Comparison of ENCODE assay signal across 26 cellular contexts in genomic region chr5:96110289-96110688, GRCh38.
"Had no signal": no experiment of that assay in that cellular context is flagged by ENCODE, and none has a peak within 500 bp of the region (broad histone marks: within the 10 kb centered on the region; RNA-seq: fewer than 3 reads in every experiment).

No MANE protein-coding gene starts in this region.

- H3K36me3 Mint-ChIP-seq: activated naive CD4-positive, alpha-beta T cell treated with anti-CD3 and anti-CD28 coated beads, Interleukin-2, amount 50 U/mL, for 24 hours; brain; mesothelial cell of epicardium had no signal

- H3K4me1 ChIP-seq: right atrium auricular region had no signal

- H3K9me3 Mint-ChIP-seq: activated B cell treated with CpG ODN at 0.5 μM for 24 hours; activated naive CD4-positive, alpha-beta T cell treated with anti-CD3 and anti-CD28 coated beads, Interleukin-2, amount 50 U/mL, for 24 hours; dendritic cell treated with granulocyte-macrophage colony-stimulating factor and Interleukin-4, amounts not matched to agents 40 ng/mL and 50 ng/mL, for 4 days had no signal

- H3K4me3 ChIP-seq: pancreas, psoas muscle, right atrium auricular region, thyroid gland had no signal

- H3K36me3 ChIP-seq: pancreas, right atrium auricular region, thyroid gland had no signal

- H3K27ac Mint-ChIP-seq: activated B cell treated with CpG ODN at 0.5 μM for 24 hours; activated CD4-positive, alpha-beta T cell treated with anti-CD3 and anti-CD28 coated beads for 36 hours; activated CD8-positive, alpha-beta memory T cell treated with anti-CD3 and anti-CD28 coated beads, Interleukin-2, amount 10 ng/mL, durations not matched to agents 7 days and 5 days; activated naive CD4-positive, alpha-beta T cell treated with anti-CD3 and anti-CD28 coated beads, Interleukin-2, amount 50 U/mL, for 24 hours; brain; dendritic cell treated with granulocyte-macrophage colony-stimulating factor and Interleukin-4, amounts not matched to agents 40 ng/mL and 50 ng/mL, for 4 days; mesothelial cell of epicardium; stimulated activated naive CD8-positive, alpha-beta T cell treated with anti-CD3 and anti-CD28 coated beads, Interleukin-15, Interleukin-2, amounts not matched to agents 100 ng/mL and 50 ng/mL, for 24 hours had no signal

- FAIRE-seq: endometrium, pancreas had no signal

- H3K27ac ChIP-seq: foreskin keratinocyte, pancreas, psoas muscle, right atrium auricular region, thyroid gland had no signal

- H3K27me3 ChIP-seq: foreskin keratinocyte, pancreas, right atrium auricular region, thyroid gland had no signal

- H3K4me1 Mint-ChIP-seq: activated B cell treated with CpG ODN at 0.5 μM for 24 hours; activated naive CD4-positive, alpha-beta T cell treated with anti-CD3 and anti-CD28 coated beads, Interleukin-2, amount 50 U/mL, for 24 hours; brain had no signal

- H3K4me3 Mint-ChIP-seq: activated B cell treated with CpG ODN at 0.5 μM for 24 hours; activated CD4-positive, alpha-beta T cell treated with anti-CD3 and anti-CD28 coated beads for 36 hours; activated CD8-positive, alpha-beta memory T cell treated with anti-CD3 and anti-CD28 coated beads, Interleukin-2, amount 10 ng/mL, durations not matched to agents 7 days and 5 days; activated naive CD4-positive, alpha-beta T cell treated with anti-CD3 and anti-CD28 coated beads, Interleukin-2, amount 50 U/mL, for 24 hours; brain; dendritic cell treated with granulocyte-macrophage colony-stimulating factor and Interleukin-4, amounts not matched to agents 40 ng/mL and 50 ng/mL, for 4 days; mesothelial cell of epicardium; naive thymus-derived CD8-positive, alpha-beta T cell; stimulated activated naive CD8-positive, alpha-beta T cell treated with anti-CD3 and anti-CD28 coated beads, Interleukin-15, Interleukin-2, amounts not matched to agents 100 ng/mL and 50 ng/mL, for 24 hours had no signal

- H3K9me3 ChIP-seq: pancreas, psoas muscle, right atrium auricular region, thyroid gland had no signal

- H3K27me3 Mint-ChIP-seq: activated B cell treated with CpG ODN at 0.5 μM for 24 hours; brain; dendritic cell treated with granulocyte-macrophage colony-stimulating factor and Interleukin-4, amounts not matched to agents 40 ng/mL and 50 ng/mL, for 4 days had no signal

- DNase-seq: activated B cell treated with CpG ODN at 0.5 μM for 24 hours; activated CD4-positive, alpha-beta T cell treated with anti-CD3 and anti-CD28 coated beads for 36 hours; activated CD4-positive, alpha-beta T cell treated with anti-CD3 and anti-CD28 coated beads, Interleukin-2, amount 50 U/mL, for 4 hours; activated CD8-positive, alpha-beta memory T cell treated with anti-CD3 and anti-CD28 coated beads, Interleukin-2, amount 10 ng/mL, durations not matched to agents 7 days and 5 days; activated gamma-delta T cell; activated T-cell treated with anti-CD3 and anti-CD28 coated beads for 4 hours; anterior cingulate cortex; effector CD4-positive, alpha-beta T cell; erythroblast; foreskin keratinocyte; kidney glomerular epithelial cell; left ventricle myocardium superior; mammary epithelial cell; naive thymus-derived CD8-positive, alpha-beta T cell; pancreas; psoas muscle; stimulated activated CD4-positive, alpha-beta T cell treated with anti-CD3 and anti-CD28 coated beads, Interleukin-12 subunit alpha, Interleukin-12 subunit beta, amount 100 ng/mL, for 4 hours; substantia nigra; thyroid gland had no signal
